8 cellular contexts compared by ENCODE assay signal in the genomic region with DNA sequence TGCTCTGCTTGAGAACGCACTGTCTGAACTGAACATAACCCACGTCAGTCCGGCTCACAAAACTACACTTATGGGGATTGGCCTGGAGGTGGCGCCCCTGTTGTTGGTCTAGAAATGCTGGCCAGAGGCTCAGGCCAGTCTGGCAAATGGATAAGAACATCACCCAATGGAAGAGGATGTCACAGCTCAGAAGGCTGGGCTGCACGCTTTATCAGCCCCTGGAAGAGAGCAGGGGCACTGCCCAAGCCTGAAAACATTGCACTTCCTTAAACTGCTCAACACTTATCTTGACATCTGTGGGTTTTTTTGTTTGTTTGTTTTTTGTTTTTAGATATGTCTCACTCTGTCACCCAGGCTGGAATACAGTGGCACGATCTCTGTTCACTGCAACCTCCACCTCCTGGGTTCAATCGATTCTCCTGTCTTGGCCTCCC. TPM values are rescaled to one million over a fixed set of nuclear protein-coding genes. Genes with fewer than 3 reads are reported as not detected.
DNase-seq lines count a peak whose midpoint lies in the region; ATAC-seq and TF ChIP-seq lines count a peak whose summit lies in the region.

No MANE protein-coding gene starts in this region.

- H3K27ac Mint-ChIP-seq in T-helper 2 cell treated with Interferon-gamma antibody and Interleukin-4, amounts not matched to agents 5 μg/mL and 100 μg/mL, for 36 hours = peak overlapping the region; percentile 36

- no peaks in the 10 kb centered on the region for H3K9me3 Mint-ChIP-seq in T-helper 2 cell treated with Interferon-gamma antibody and Interleukin-4, amounts not matched to agents 5 μg/mL and 100 μg/mL, for 36 hours

- TF ChIP-seq CTCF in GM10266 (IDR thresholded peaks at IDR 0.05; ENCODE audit: control insufficient read depth, insufficient read depth, low read depth, missing control alignments) (peak; percentile 79), breast epithelium (IDR thresholded peaks at IDR 0.05) (peak in 2 of 3 donors; percentile 36 to 44)

- ATAC-seq in HG02571 (IDR thresholded peaks at IDR 0.05; ENCODE audit: unreplicated experiment) = peak; percentile 80
- no peak for ATAC-seq in GM21723 (IDR thresholded peaks at IDR 0.05; ENCODE audit: unreplicated experiment)

- no peak overlapping the region for H3K4me3 Mint-ChIP-seq in T-helper 2 cell treated with Interferon-gamma antibody and Interleukin-4, amounts not matched to agents 5 μg/mL and 100 μg/mL, for 36 hours

- no peaks in the 10 kb centered on the region for H3K27me3 Mint-ChIP-seq in T-helper 2 cell treated with Interferon-gamma antibody and Interleukin-4, amounts not matched to agents 5 μg/mL and 100 μg/mL, for 36 hours (ENCODE audit: low read depth)

- no peaks in the 10 kb centered on the region for H3K27me3 ChIP-seq in breast epithelium

- H3K4me1 Mint-ChIP-seq in T-helper 2 cell treated with Interferon-gamma antibody and Interleukin-4, amounts not matched to agents 5 μg/mL and 100 μg/mL, for 36 hours (ENCODE audit: low read depth) = peaks cover 10% of the 10 kb centered on the region

- TF ChIP-seq POLR2A in breast epithelium (IDR thresholded peaks at IDR 0.05) = no peak

- no peaks in the 10 kb centered on the region for H3K36me3 ChIP-seq in breast epithelium

- H3K4me1 ChIP-seq in breast epithelium = no peaks in the 10 kb centered on the region

- H3K9me3 ChIP-seq in breast epithelium = no peaks in the 10 kb centered on the region

- intact Hi-C loops in breast epithelium (cut with DNase I; ENCODE audit: low total_unique reads) = no loop called here

- no peak overlapping the region for H3K4me3 ChIP-seq in breast epithelium

- peak; percentile 72 for DNase-seq in GM10266 (ENCODE audit: extremely low spot score)
- peak; percentile 25 for DNase-seq in NCI-H1694 (lab: John Stamatoyannopoulos, UW)
- DNase-seq in T-helper 2 cell treated with Interferon-gamma antibody and Interleukin-4, amounts not matched to agents 5 μg/mL and 100 μg/mL, for 36 hours (ENCODE audit: low spot score) = peak; percentile 32
- DNase-seq in breast epithelium (ENCODE audit: low spot score in 2 of 2) = peak; percentile 22 to 66
- peak; percentile 69 for DNase-seq in inferior parietal cortex (ENCODE audit: extremely low spot score)
- DNase-seq in stimulated activated CD4-positive, alpha-beta T cell treated with anti-CD3 and anti-CD28 coated beads, Interleukin-15, amount 100 ng/mL, for 1 hour (ENCODE audit: low read depth in 1 of 2, low spot score in 1 of 2) = peak; percentile 4 to 7

- H3K27ac ChIP-seq in breast epithelium = no peak overlapping the region

- H3K36me3 Mint-ChIP-seq in T-helper 2 cell treated with Interferon-gamma antibody and Interleukin-4, amounts not matched to agents 5 μg/mL and 100 μg/mL, for 36 hours (ENCODE audit: low read depth) = no peaks in the 10 kb centered on the region

RNA-seq across cellular contexts. Expression of gene BPTF, which starts 24.8 kb away (rescaled TPM):
- total RNA-seq in breast epithelium = 100 to 1,000 TPM in 2 of 3 donors, 10 to 100 TPM in 1; 97.6 to 142 (median 120) TPM

Comparison
In these comparisons a context has a peak if more than half of its experiments do, and no peak if none do; other contexts are left out.
1. DNase-seq: peak in every context shown above with its lines; median percentile 72 in GM10266; 69 in inferior parietal cortex; 44 in breast epithelium; 32 in T-helper 2 cell treated with Interferon-gamma antibody and Interleukin-4, amounts not matched to agents 5 μg/mL and 100 μg/mL, for 36 hours; 25 in NCI-H1694; 6 in stimulated activated CD4-positive, alpha-beta T cell treated with anti-CD3 and anti-CD28 coated beads, Interleukin-15, amount 100 ng/mL, for 1 hour.